Comparison of ENCODE assay signal across 8 cellular contexts in genomic region chr5:178131446-178131996, GRCh38. TPM values are rescaled to one million over a fixed set of nuclear protein-coding genes. Genes with fewer than 3 reads are reported as not detected.
A peak's percentile ranks its signal among the peaks of the same experiment; 100 is the strongest.
DNase-seq lines count a peak whose midpoint lies in the region; ATAC-seq and TF ChIP-seq lines count a peak whose summit lies in the region.

No MANE protein-coding gene starts in this region.

- no peaks in the 10 kb centered on the region for H3K9me3 ChIP-seq in liver (ENCODE audit: control insufficient read depth in 4 of 4, low read length in 3 of 4)
- no peaks in the 10 kb centered on the region for H3K9me3 ChIP-seq in upper lobe of left lung

- no peak for TF ChIP-seq EP300 in upper lobe of left lung (IDR thresholded peaks at IDR 0.05)

- peak overlapping the region; percentile 9 for H3K27ac Mint-ChIP-seq in activated naive CD4-positive, alpha-beta T cell treated with anti-CD3 and anti-CD28 coated beads, Interleukin-2, amount 10 ng/mL, durations not matched to agents 7 days and 5 days
- peak overlapping the region; percentile 77 for H3K27ac Mint-ChIP-seq in activated naive CD8-positive, alpha-beta T cell treated with anti-CD3 and anti-CD28 coated beads, Interleukin-2, amount 50 U/mL, for 24 hours

- peaks cover 21% of the 10 kb centered on the region for H3K27me3 Mint-ChIP-seq in activated naive CD4-positive, alpha-beta T cell treated with anti-CD3 and anti-CD28 coated beads, Interleukin-2, amount 10 ng/mL, durations not matched to agents 7 days and 5 days
- H3K27me3 Mint-ChIP-seq in activated naive CD8-positive, alpha-beta T cell treated with anti-CD3 and anti-CD28 coated beads, Interleukin-2, amount 50 U/mL, for 24 hours, result no peaks in the 10 kb centered on the region

- H3K27ac ChIP-seq in liver (ENCODE audit: low read depth in 1 of 2, low read length in 2 of 2) (peak overlapping the region in 1 of 2 donors; percentile 48), upper lobe of left lung (peak overlapping the region; percentile 92 to 96 (median 94))

- H3K36me3 ChIP-seq in liver (ENCODE audit: control insufficient read depth in 4 of 4, insufficient read depth in 3 of 4, low read depth in 1 of 4, low read length in 3 of 4), result peaks cover 0 to 4% (median 0%) of the 10 kb centered on the region in 4 donors
- H3K36me3 ChIP-seq in upper lobe of left lung, result peaks cover 0 to 26% (median 8%) of the 10 kb centered on the region in 4 donors

- WGBS in liver, result 23% methylated on average over 10 of the region's 10 CpGs
- 26 to 31% methylated on average over 10 of the region's 10 CpGs for WGBS in upper lobe of left lung, 2 donors

- H3K4me1 ChIP-seq in liver (ENCODE audit: control insufficient read depth in 4 of 4, insufficient read depth in 4 of 4, low read length in 3 of 4) (peaks cover 6 to 14% (median 8%) of the 10 kb centered on the region in 4 donors), upper lobe of left lung (peaks cover 14 to 28% (median 25%) of the 10 kb centered on the region in 4 donors)

- H3K4me3 Mint-ChIP-seq in activated naive CD4-positive, alpha-beta T cell treated with anti-CD3 and anti-CD28 coated beads, Interleukin-2, amount 10 ng/mL, durations not matched to agents 7 days and 5 days, result peak overlapping the region; percentile 78
- peak overlapping the region; percentile 82 for H3K4me3 Mint-ChIP-seq in activated naive CD8-positive, alpha-beta T cell treated with anti-CD3 and anti-CD28 coated beads, Interleukin-2, amount 50 U/mL, for 24 hours

- H3K9ac ChIP-seq in liver (ENCODE audit: low read depth in 1 of 2, low read length in 2 of 2), result peak overlapping the region; percentile 34 to 79

- TF ChIP-seq RAD21 in liver (IDR thresholded peaks at IDR 0.05), result no peak

- H3K4me3 ChIP-seq in liver (ENCODE audit: low read depth in 1 of 3, low read length in 3 of 3), result peak overlapping the region; percentile 30 to 87 (median 77)
- peak overlapping the region; percentile 63 to 96 (median 79) for H3K4me3 ChIP-seq in upper lobe of left lung

- CTCF ChIA-PET in activated naive CD4-positive, alpha-beta T cell treated with anti-CD3 and anti-CD28 coated beads, Interleukin-2, amount 10 ng/mL, durations not matched to agents 7 days and 5 days (lab: Charles Lee), result interaction anchor here (1.7 kb wide), 1 partner anchor 11 kb away, joined by 6 read pairs; no protein-coding TSS in a partner anchor

- H3K27me3 ChIP-seq in liver (ENCODE audit: control insufficient read depth in 4 of 4, insufficient read depth in 4 of 4, low read length in 3 of 4), result no peaks in the 10 kb centered on the region
- no peaks in the 10 kb centered on the region for H3K27me3 ChIP-seq in upper lobe of left lung

- TF ChIP-seq CTCF in liver (IDR thresholded peaks at IDR 0.05; ENCODE audit: low read depth, low read length, missing input control), result no peak
- no peak for TF ChIP-seq CTCF in upper lobe of left lung (IDR thresholded peaks at IDR 0.05)

- H3K4me1 Mint-ChIP-seq in activated naive CD4-positive, alpha-beta T cell treated with anti-CD3 and anti-CD28 coated beads, Interleukin-2, amount 10 ng/mL, durations not matched to agents 7 days and 5 days, result peaks cover 27% of the 10 kb centered on the region
- peaks cover 18% of the 10 kb centered on the region for H3K4me1 Mint-ChIP-seq in activated naive CD8-positive, alpha-beta T cell treated with anti-CD3 and anti-CD28 coated beads, Interleukin-2, amount 50 U/mL, for 24 hours

- DNase-seq in activated naive CD4-positive, alpha-beta T cell treated with anti-CD3 and anti-CD28 coated beads, Interleukin-2, amount 10 ng/mL, durations not matched to agents 7 days and 5 days, result no peak
- DNase-seq in activated naive CD4-positive, alpha-beta T cell (lab: John Stamatoyannopoulos, UW), result no peak
- no peak for DNase-seq in activated naive CD8-positive, alpha-beta T cell treated with anti-CD3 and anti-CD28 coated beads, Interleukin-2, amount 50 U/mL, for 24 hours
- DNase-seq in upper lobe of left lung (no peak), CD1c-positive myeloid dendritic cell (ENCODE audit: extremely low spot score) (no peak)
- DNase-seq in activated CD4-positive, CD25-positive, alpha-beta regulatory T cell treated with anti-CD3 and anti-CD28 coated beads, Interleukin-2, amount 50 U/mL, for 72 hours, result no peak
- DNase-seq in activated CD4-positive, alpha-beta T cell treated with anti-CD3 and anti-CD28 coated beads, Interleukin-2, amount 50 U/mL, for 4 hours, result no peak

- H3K36me3 Mint-ChIP-seq in activated naive CD4-positive, alpha-beta T cell treated with anti-CD3 and anti-CD28 coated beads, Interleukin-2, amount 10 ng/mL, durations not matched to agents 7 days and 5 days, result peaks cover 15% of the 10 kb centered on the region
- peaks cover 18% of the 10 kb centered on the region for H3K36me3 Mint-ChIP-seq in activated naive CD8-positive, alpha-beta T cell treated with anti-CD3 and anti-CD28 coated beads, Interleukin-2, amount 50 U/mL, for 24 hours (ENCODE audit: low read depth)

- no peak for TF ChIP-seq POLR2A in upper lobe of left lung (IDR thresholded peaks at IDR 0.05)

- no peaks in the 10 kb centered on the region for H3K9me3 Mint-ChIP-seq in activated naive CD4-positive, alpha-beta T cell treated with anti-CD3 and anti-CD28 coated beads, Interleukin-2, amount 10 ng/mL, durations not matched to agents 7 days and 5 days
- H3K9me3 Mint-ChIP-seq in activated naive CD8-positive, alpha-beta T cell treated with anti-CD3 and anti-CD28 coated beads, Interleukin-2, amount 50 U/mL, for 24 hours, result no peaks in the 10 kb centered on the region

- no peak for ATAC-seq in activated naive CD8-positive, alpha-beta T cell treated with anti-CD3 and anti-CD28 coated beads, Interleukin-2, amount 50 U/mL, for 24 hours
- no peak for ATAC-seq in upper lobe of left lung (ENCODE audit: low FRiP score in 2 of 2)

TF ChIP-seq in liver, 16 proteins besides CTCF, POLR2A, EP300 and RAD21:
- TF ChIP-seq RXRA (IDR thresholded peaks at IDR 0.05) (no peak), YY1 (IDR thresholded peaks at IDR 0.05) (no peak), EGR1 (IDR thresholded peaks at IDR 0.05; ENCODE audit: low read depth in 2 of 2) (no peak), GABPA (IDR thresholded peaks at IDR 0.05 in 1 of 2, conservative IDR thresholded peaks at IDR 0.05 in 1 of 2) (no peak), NR2F2 (IDR thresholded peaks at IDR 0.05) (no peak), HNF4A (conservative IDR thresholded peaks at IDR 0.05) (no peak), JUND (IDR thresholded peaks at IDR 0.05) (no peak), TAF1 (conservative IDR thresholded peaks at IDR 0.05) (no peak), MAX (IDR thresholded peaks at IDR 0.05) (no peak), ZBTB33 (IDR thresholded peaks at IDR 0.05) (no peak), REST (IDR thresholded peaks at IDR 0.05) (no peak), FOXA2 (IDR thresholded peaks at IDR 0.05) (no peak)

RNA-seq across cellular contexts. Expression of gene RMND5B, which starts 0.7 kb away (rescaled TPM):
- 10 to 100 TPM; 21.6 to 24.8 TPM for total RNA-seq in liver
- polyA plus RNA-seq in liver, result 10 to 100 TPM; 13.4 to 21.8 TPM
- 10 to 100 TPM; 36.2 to 70.2 (median 46.0) TPM for total RNA-seq in upper lobe of left lung

RNA-seq across cellular contexts. Expression of gene N4BP3, which starts 18.2 kb away (rescaled TPM):
- total RNA-seq in liver, result under 1 TPM; 0.08 to 0.28 TPM
- under 1 TPM in 1 of 2 donors, not detected in 1; 0.06 TPM for polyA plus RNA-seq in liver
- 10 to 100 TPM in 2 of 6 donors, 1 to 10 TPM in 4; 3.2 to 12.6 (median 5.8) TPM for total RNA-seq in upper lobe of left lung

RNA-seq across cellular contexts. Expression of gene NHP2, which starts 22.2 kb away (rescaled TPM):
- 10 to 100 TPM; 44.1 to 59.2 TPM for total RNA-seq in liver
- 100 to 1,000 TPM in 1 of 2 donors, 10 to 100 TPM in 1; 66.1 to 124 TPM for polyA plus RNA-seq in liver
- 100 to 1,000 TPM in 2 of 6 donors, 10 to 100 TPM in 4; 61.0 to 117 (median 86.9) TPM for total RNA-seq in upper lobe of left lung

RNA-seq across cellular contexts. Expression of gene GMCL2, which starts 55.6 kb away (rescaled TPM):
- total RNA-seq in liver (not detected), upper lobe of left lung (not detected)
- polyA plus RNA-seq in liver, result not detected
